In the genomic region with DNA sequence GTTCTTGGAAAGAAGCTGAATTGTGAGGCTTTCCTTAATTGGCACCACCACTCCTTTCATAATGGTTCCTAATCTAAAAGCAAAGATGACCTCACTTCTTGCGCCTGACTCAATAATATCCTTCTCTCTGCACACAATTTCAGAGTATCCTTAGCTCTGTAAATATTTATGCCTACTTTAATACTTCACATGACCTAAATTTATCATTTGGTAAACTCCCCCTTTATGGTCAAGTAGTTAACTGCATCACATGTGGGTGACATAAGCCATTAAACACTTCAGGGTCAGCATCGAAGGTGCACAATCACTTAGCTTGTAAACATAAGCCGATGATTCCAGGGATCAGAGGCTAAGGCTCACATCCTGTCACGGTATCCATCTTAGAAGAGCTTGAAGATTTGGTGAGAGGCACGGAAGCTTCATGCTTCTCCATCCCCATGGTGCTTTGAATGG, we compare ENCODE assay signal across 24 cellular contexts. TPM values are rescaled to one million over a fixed set of nuclear protein-coding genes. Genes with fewer than 3 reads are reported as not detected.
DNase-seq lines count a peak whose midpoint lies in the region; ATAC-seq and TF ChIP-seq lines count a peak whose summit lies in the region.
"Had no signal": no experiment of that assay in that cellular context is flagged by ENCODE, and none has a peak within 500 bp of the region (broad histone marks: within the 10 kb centered on the region; RNA-seq: fewer than 3 reads in every experiment).

No MANE protein-coding gene starts in this region.

- H3K9me3 ChIP-seq in Panc1 (ENCODE audit: control insufficient read depth, insufficient read depth, low read depth, low read length), result no peaks in the 10 kb centered on the region
- H3K9me3 ChIP-seq in mucosa of descending colon, result no peaks in the 10 kb centered on the region
- H3K9me3 ChIP-seq: colonic mucosa, gastroesophageal sphincter had no signal

- no peak overlapping the region for H3K27ac ChIP-seq in Panc1 (ENCODE audit: low read length)
- H3K27ac ChIP-seq: 22Rv1, colonic mucosa, gastroesophageal sphincter, VCaP had no signal

- H3K4me3 ChIP-seq in Panc1 (ENCODE audit: low read depth in 2 of 2, low read length in 2 of 2) (no peak overlapping the region), mucosa of descending colon (no peak overlapping the region)
- H3K4me3 ChIP-seq: colonic mucosa, gastroesophageal sphincter, lung had no signal

- H3K4me1 ChIP-seq in Panc1 (ENCODE audit: control insufficient read depth, insufficient read depth, low read length) (no peaks in the 10 kb centered on the region), mucosa of descending colon (ENCODE audit: low read depth) (peaks cover 21% of the 10 kb centered on the region)
- H3K4me1 ChIP-seq: gastroesophageal sphincter had no signal

- H3K27me3 ChIP-seq in Panc1 (ENCODE audit: control insufficient read depth, insufficient read depth, low read length), result peaks cover 6% of the 10 kb centered on the region
- H3K27me3 ChIP-seq: colonic mucosa, gastroesophageal sphincter had no signal

- in situ Hi-C loops in Panc1 (cut with HindIII; ENCODE audit: low pct_unique_long_range_greater_than_20kb, low sequenced_read_pairs), result no loop called here

- intact Hi-C loops in Panc1 (cut with micrococcal nuclease; ENCODE audit: unreplicated experiment) (no loop called here), mucosa of descending colon (cut with DNase I, micrococcal nuclease) (no loop called here)

- H3K36me3 ChIP-seq in Panc1 (ENCODE audit: control insufficient read depth, insufficient read depth, low read length) (no peaks in the 10 kb centered on the region), mucosa of descending colon (ENCODE audit: low read depth) (no peaks in the 10 kb centered on the region)
- H3K36me3 ChIP-seq: colonic mucosa, gastroesophageal sphincter had no signal

- POLR2A ChIA-PET in Panc1 (lab: Charles Lee), result no interaction called here

- TF ChIP-seq CTCF in Panc1 (IDR thresholded peaks at IDR 0.05) (no peak), mucosa of descending colon (IDR thresholded peaks at IDR 0.05) (no peak)

- CTCF ChIA-PET in Panc1 (lab: Charles Lee), result no interaction called here

- no TSS peak for BruUV-seq in Panc1 (replicated peaks; lab: Mats Ljungman, UMichigan)

- peak; percentile 24 for DNase-seq in NCI-H1436 treated with DMSO at 0.1 percent for 48 hours (lab: John Stamatoyannopoulos, UW)
- DNase-seq in NCI-H1436 (lab: John Stamatoyannopoulos, UW), result no peak
- peak; percentile 73 for DNase-seq in H4 (ENCODE audit: low spot score)
- peak; percentile 87 for DNase-seq in Panc1 (ENCODE audit: low read depth, low spot score)
- DNase-seq in mucosa of descending colon, result no peak
- DNase-seq in germinal center (ENCODE audit: low spot score), result no peak
- no peak for DNase-seq in activated naive CD4-positive, alpha-beta T cell (lab: John Stamatoyannopoulos, UW)
- DNase-seq: activated CD4-positive, alpha-beta T cell treated with anti-CD3 and anti-CD28 coated beads, Interleukin-2, amount 10 ng/mL, durations not matched to agents 7 days and 5 days; activated naive CD4-positive, alpha-beta T cell treated with anti-CD3 and anti-CD28 coated beads, Interleukin-2, amount 50 U/mL, for 16 hours; amygdala; CD4-positive, CD25-positive, alpha-beta regulatory T cell; colonic mucosa; DMS 273 treated with DMSO at 0.1 percent for 48 hours; NCI-H1092; NCI-H526; Right ventricle myocardium superior; stimulated activated CD8-positive, alpha-beta memory T cell treated with anti-CD3 and anti-CD28 coated beads, Interleukin-4, amount 100 ng/mL, for 48 hours; trophoblast cell had no signal

- ATAC-seq in Panc1 (no peak), mucosa of descending colon (peak; percentile 50), HG02973 (IDR thresholded peaks at IDR 0.05; ENCODE audit: unreplicated experiment) (no peak)
- ATAC-seq: gastroesophageal sphincter, HepG2 had no signal

RNA-seq across cellular contexts. Expression of a gene that starts 7.3 kb away (rescaled TPM):
- 39.8 and 41.1 TPM in 2 replicates for total RNA-seq in H4 (2014; rRNA removed; shearing (Covaris generic))
- 0.77 TPM for total RNA-seq in Panc1 (2021; ENCODE audit: unreplicated experiment)
- polyA plus RNA-seq in Panc1 (2012; ENCODE audit: insufficient read length), result 1.9 TPM
- total RNA-seq in mucosa of descending colon, result 1 to 10 TPM; 5.8 to 8.0 (median 6.9) TPM
- polyA plus RNA-seq: CD4-positive, CD25-positive, alpha-beta regulatory T cell had no signal

Comparison
In these comparisons a context has a peak if more than half of its experiments do, and no peak if none do; other contexts are left out.
1. DNase-seq: peak in NCI-H1436 treated with DMSO at 0.1 percent for 48 hours (single experiment), H4 (single experiment) and Panc1 (single experiment); none in NCI-H1436 (single experiment), mucosa of descending colon (0 of 3), germinal center (single experiment) and activated naive CD4-positive, alpha-beta T cell (0 of 4).